In the genomic region with DNA sequence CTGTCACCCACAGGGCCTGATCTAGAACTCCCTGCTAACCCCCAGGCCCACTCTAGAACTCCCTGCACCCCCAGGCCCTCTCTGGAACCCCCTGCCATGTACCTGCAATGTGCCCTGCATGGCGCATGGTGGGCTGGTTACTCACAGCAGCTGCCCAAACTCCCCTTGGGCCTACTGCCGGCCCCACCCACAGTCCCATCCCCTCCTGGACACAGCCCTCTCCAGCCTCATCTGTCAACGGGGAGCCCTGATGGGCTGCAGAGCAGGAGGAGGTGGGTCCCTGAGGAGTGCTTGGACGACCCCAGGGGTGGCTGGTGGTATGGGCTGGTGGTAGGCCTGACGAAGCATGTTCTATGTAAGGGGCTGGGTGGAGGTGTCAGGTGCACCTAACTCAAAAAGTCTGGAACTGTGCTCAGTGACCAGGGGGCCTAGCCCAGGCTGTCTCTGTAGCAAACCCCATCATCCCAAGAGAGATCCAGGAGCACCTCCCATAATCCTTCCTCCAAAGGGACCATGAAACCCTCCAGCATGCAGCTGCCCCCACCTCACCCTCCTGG, we compare ENCODE assay signal across 16 cellular contexts. TPM values are rescaled to one million over a fixed set of nuclear protein-coding genes. Genes with fewer than 3 reads are reported as not detected.
DNase-seq lines count a peak whose midpoint lies in the region; ATAC-seq and TF ChIP-seq lines count a peak whose summit lies in the region.
"Had no signal": no experiment of that assay in that cellular context is flagged by ENCODE, and none has a peak within 500 bp of the region (broad histone marks: within the 10 kb centered on the region; RNA-seq: fewer than 3 reads in every experiment).

No MANE protein-coding gene starts in this region.

- H3K27ac Mint-ChIP-seq in CD14-positive monocyte (no peak overlapping the region), osteocyte (ENCODE audit: unreplicated experiment) (no peak overlapping the region)

- no peaks in the 10 kb centered on the region for H3F3A ChIP-seq in smooth muscle cell (ENCODE audit: low read depth)

- H3K4me3 ChIP-seq in aorta (ENCODE audit: low read length in 2 of 2) = no peak overlapping the region
- no peak overlapping the region for H3K4me3 ChIP-seq in vagina
- no peak overlapping the region for H3K4me3 ChIP-seq in smooth muscle cell
- H3K4me3 ChIP-seq: BLaER1 had no signal

- no peak for TF ChIP-seq POLR2A in vagina (IDR thresholded peaks at IDR 0.05)

- H3K9ac ChIP-seq in smooth muscle cell (ENCODE audit: low read depth) = no peak overlapping the region
- H3K9ac ChIP-seq: BLaER1 had no signal

- no peak overlapping the region for H3K27ac ChIP-seq in aorta (ENCODE audit: low read depth in 1 of 2, low read length in 2 of 2)
- H3K27ac ChIP-seq in vagina = no peak overlapping the region
- no peak overlapping the region for H3K27ac ChIP-seq in smooth muscle cell (ENCODE audit: low read depth)
- H3K27ac ChIP-seq: BLaER1 had no signal

- no peaks in the 10 kb centered on the region for H3K9me3 Mint-ChIP-seq in CD14-positive monocyte
- H3K9me3 Mint-ChIP-seq in osteocyte (ENCODE audit: unreplicated experiment) = peaks cover 5% of the 10 kb centered on the region

- H3K36me3 Mint-ChIP-seq in CD14-positive monocyte (no peaks in the 10 kb centered on the region), osteocyte (ENCODE audit: unreplicated experiment) (no peaks in the 10 kb centered on the region)
- H3K36me3 Mint-ChIP-seq: CD4-positive, CD25-positive, alpha-beta regulatory T cell had no signal

- H3K4me3 Mint-ChIP-seq in CD14-positive monocyte (no peak overlapping the region), osteocyte (ENCODE audit: unreplicated experiment) (no peak overlapping the region)
- H3K4me3 Mint-ChIP-seq: CD4-positive, CD25-positive, alpha-beta regulatory T cell had no signal

- H3K4me1 ChIP-seq in aorta (ENCODE audit: control insufficient read depth in 1 of 2, insufficient read depth in 2 of 2, low read length in 2 of 2) (no peaks in the 10 kb centered on the region), vagina (peaks cover 26% of the 10 kb centered on the region), smooth muscle cell (ENCODE audit: low read depth) (peaks cover 15% of the 10 kb centered on the region)
- H3K4me1 ChIP-seq: BLaER1 had no signal

- WGBS in aorta, 2 donors = 94 to 96% methylated on average over 5 of the region's 5 CpGs
- 91% methylated on average over 5 of the region's 5 CpGs for whole genome bisulfite sequencing in smooth muscle cell (ENCODE audit: low lambda C conversion rate)

- H2AFZ ChIP-seq in smooth muscle cell (ENCODE audit: low read depth) = no peak overlapping the region

- H3K9me3 ChIP-seq in aorta (ENCODE audit: control insufficient read depth, low read length) (no peaks in the 10 kb centered on the region), vagina (no peaks in the 10 kb centered on the region), smooth muscle cell (replicated peaks; ENCODE audit: low read depth) (no peaks in the 10 kb centered on the region)
- H3K9me3 ChIP-seq: BLaER1 had no signal

- H3K27me3 ChIP-seq in aorta (ENCODE audit: control insufficient read depth in 1 of 2, insufficient read depth in 2 of 2, low read length in 1 of 2) = no peaks in the 10 kb centered on the region
- no peaks in the 10 kb centered on the region for H3K27me3 ChIP-seq in vagina
- peaks cover 13% of the 10 kb centered on the region for H3K27me3 ChIP-seq in smooth muscle cell (ENCODE audit: low read depth)
- H3K27me3 ChIP-seq: BLaER1 had no signal

- H3K4me2 ChIP-seq in smooth muscle cell = no peak overlapping the region
- H3K4me2 ChIP-seq: BLaER1 had no signal

- in situ Hi-C loops in GM13977 (cut with MboI; ENCODE audit: low pct_unique_long_range_greater_than_20kb, low sequenced_read_pairs, unreplicated experiment) = no loop called here

- DNase-seq in CD14-positive monocyte (ENCODE audit: low spot score) (peak; percentile 25), GM13977 (ENCODE audit: low spot score) (peak; percentile 8), iPS-NIHi7 (ENCODE audit: extremely low spot score) (peak; percentile 5), osteocyte (ENCODE audit: extremely low spot score, unreplicated experiment) (peak; percentile 80), aorta (no peak), vagina (ENCODE audit: extremely low spot score in 2 of 2) (no peak), smooth muscle cell (lab: John Stamatoyannopoulos, UW; ENCODE audit: unreplicated experiment) (no peak), left colon (no peak)
- DNase-seq: 8988T; AML-193; CD4-positive, CD25-positive, alpha-beta regulatory T cell; DMS 273 treated with DMSO at 0.1 percent for 48 hours had no signal

- no peaks in the 10 kb centered on the region for H3K36me3 ChIP-seq in aorta (ENCODE audit: control insufficient read depth in 1 of 2, insufficient read depth in 2 of 2, low read length in 1 of 2)
- H3K36me3 ChIP-seq in vagina = no peaks in the 10 kb centered on the region
- no peaks in the 10 kb centered on the region for H3K36me3 ChIP-seq in smooth muscle cell (ENCODE audit: low read depth)
- H3K36me3 ChIP-seq: BLaER1 had no signal

- no peaks in the 10 kb centered on the region for H4K20me1 ChIP-seq in smooth muscle cell (ENCODE audit: low read depth)
- H4K20me1 ChIP-seq: BLaER1 had no signal

- intact Hi-C loops in CD14-positive monocyte (cut with micrococcal nuclease) (no loop called here), aorta (cut with DNase I) (no loop called here), vagina (cut with DNase I) (no loop called here), left colon (cut with DNase I, micrococcal nuclease) (no loop called here)

- H3K27me3 Mint-ChIP-seq in CD14-positive monocyte (ENCODE audit: low read depth in 3 of 3) = peaks cover 0 to 9% (median 3%) of the 10 kb centered on the region in 3 donors
- peaks cover 41% of the 10 kb centered on the region for H3K27me3 Mint-ChIP-seq in osteocyte (ENCODE audit: unreplicated experiment)

- no peaks in the 10 kb centered on the region for H3K79me2 ChIP-seq in smooth muscle cell (ENCODE audit: low read depth)

- ATAC-seq in aorta (ENCODE audit: low FRiP score) = no peak
- ATAC-seq in left colon = no peak
- ATAC-seq: HCT116 had no signal

- TF ChIP-seq CTCF in CD14-positive monocyte (IDR thresholded peaks at IDR 0.05) (no peak), GM13977 (IDR thresholded peaks at IDR 0.05; ENCODE audit: extremely low read depth, insufficient read depth, missing control alignments) (no peak), osteocyte (IDR thresholded peaks at IDR 0.05) (no peak), vagina (IDR thresholded peaks at IDR 0.05) (no peak), smooth muscle cell (IDR thresholded peaks at IDR 0.05; ENCODE audit: borderline replicate concordance, insufficient read depth, poor library complexity, severe bottlenecking) (no peak)

- H3K4me1 Mint-ChIP-seq in CD14-positive monocyte = no peaks in the 10 kb centered on the region
- H3K4me1 Mint-ChIP-seq in osteocyte (ENCODE audit: unreplicated experiment) = peaks cover 32% of the 10 kb centered on the region

RNA-seq across cellular contexts. Expression of a gene that starts 19.0 kb away (rescaled TPM):
- polyA plus RNA-seq in CD14-positive monocyte (not detected), aorta (not detected), smooth muscle cell (not detected in 2 replicates)
- total RNA-seq in osteocyte (not detected in 2 replicates), aorta (not detected), vagina (not detected), smooth muscle cell (not detected in 2 replicates), left colon (not detected)
- total RNA-seq: CD4-positive, CD25-positive, alpha-beta regulatory T cell; Daoy; G401 had no signal
- polyA plus RNA-seq: CD4-positive, CD25-positive, alpha-beta regulatory T cell had no signal

Comparison
In these comparisons a context has a peak if more than half of its experiments do, and no peak if none do; other contexts are left out.
1. DNase-seq: peak in CD14-positive monocyte (single experiment), GM13977 (single experiment), iPS-NIHi7 (single experiment) and osteocyte (single experiment); none in aorta (0 of 2), vagina (0 of 2), smooth muscle cell (single experiment) and left colon (0 of 2).